In genomic region chr1:18271336-18271735, GRCh38 we compare ENCODE assay signal across 4 cellular contexts.
TF ChIP-seq lines count a peak whose summit lies in the region.

No MANE protein-coding gene starts in this region.

TF ChIP-seq in HepG2, 621 proteins besides CTCF, POLR2A, EP300 and RAD21:
- no peak for TF ChIP-seq THAP11 (CRISPR knock-in tag; IDR thresholded peaks at IDR 0.05)
- TF ChIP-seq MAFF (IDR thresholded peaks at IDR 0.05; ENCODE audit: low read depth, low read length): peak; percentile 56
- peak; percentile 55 to 83; a peak in 3 of 4 replicates for TF ChIP-seq MAFK (conservative IDR thresholded peaks at IDR 0.05 in 1 of 2, IDR thresholded peaks at IDR 0.05 in 1 of 2; ENCODE audit: low read length in 2 of 2)
TF ChIP-seq in HepG2: peak in this region for 2.

TF ChIP-seq in A549, 52 proteins besides CTCF, POLR2A, EP300 and RAD21:
- TF ChIP-seq HES2 (IDR thresholded peaks at IDR 0.05): no peak
- TF ChIP-seq MAFK (IDR thresholded peaks at IDR 0.05; ENCODE audit: partially characterized antibody): peak; percentile 25
TF ChIP-seq in A549: peak in this region for 1.

TF ChIP-seq in IMR-90, 13 proteins besides CTCF, POLR2A, EP300 and RAD21:
- TF ChIP-seq MAFK (IDR thresholded peaks at IDR 0.05; ENCODE audit: low read depth, low read length): peak; percentile 60
- TF ChIP-seq MXI1 (IDR thresholded peaks at IDR 0.05; ENCODE audit: borderline replicate concordance, low read depth, low read length): no peak

TF ChIP-seq in K562, 482 proteins besides CTCF, POLR2A, EP300 and RAD21:
- TF ChIP-seq NBN (IDR thresholded peaks at IDR 0.05; ENCODE audit: low read depth) (no peak), RFX7 (CRISPR knock-in tag; IDR thresholded peaks at IDR 0.05) (no peak), POLR2H (tag; IDR thresholded peaks at IDR 0.05; ENCODE audit: low read depth) (no peak), ZNF583 (CRISPR knock-in tag; IDR thresholded peaks at IDR 0.05) (no peak), RBM14 (IDR thresholded peaks at IDR 0.05; ENCODE audit: borderline replicate concordance, insufficient read depth, low read depth, low read length) (no peak), ZNF263 (CRISPR knock-in tag; IDR thresholded peaks at IDR 0.05; ENCODE audit: borderline replicate concordance) (no peak), ZNF316 (IDR thresholded peaks at IDR 0.05) (peak; percentile 52; the same call in 1 of the 2 replicates), C11orf30 (IDR thresholded peaks at IDR 0.05; ENCODE audit: low read depth) (peak; percentile 30; the same call in 1 of the 2 replicates), STAG1 (CRISPR knock-in tag; IDR thresholded peaks at IDR 0.05; ENCODE audit: borderline replicate concordance) (no peak), CC2D1A (IDR thresholded peaks at IDR 0.05) (no peak), POU5F1 (IDR thresholded peaks at IDR 0.05; ENCODE audit: borderline replicate concordance, low read depth, low read length, partially characterized antibody) (no peak), MAFF (IDR thresholded peaks at IDR 0.05; ENCODE audit: low read length) (peak; percentile 42; the same call in 1 of the 2 replicates), MAFK (IDR thresholded peaks at IDR 0.05; ENCODE audit: low read length) (peak; percentile 31; the same call in 1 of the 2 replicates), MAFG (tag; conservative IDR thresholded peaks at IDR 0.05) (peak; percentile 32; the same call in 1 of the 2 replicates), UBTF (IDR thresholded peaks at IDR 0.05; ENCODE audit: borderline replicate concordance in 1 of 2, low read depth in 2 of 2, low read length in 2 of 2) (no peak), MTA1 (IDR thresholded peaks at IDR 0.05; ENCODE audit: borderline replicate concordance) (no peak)
- TF ChIP-seq, protein P1, sequence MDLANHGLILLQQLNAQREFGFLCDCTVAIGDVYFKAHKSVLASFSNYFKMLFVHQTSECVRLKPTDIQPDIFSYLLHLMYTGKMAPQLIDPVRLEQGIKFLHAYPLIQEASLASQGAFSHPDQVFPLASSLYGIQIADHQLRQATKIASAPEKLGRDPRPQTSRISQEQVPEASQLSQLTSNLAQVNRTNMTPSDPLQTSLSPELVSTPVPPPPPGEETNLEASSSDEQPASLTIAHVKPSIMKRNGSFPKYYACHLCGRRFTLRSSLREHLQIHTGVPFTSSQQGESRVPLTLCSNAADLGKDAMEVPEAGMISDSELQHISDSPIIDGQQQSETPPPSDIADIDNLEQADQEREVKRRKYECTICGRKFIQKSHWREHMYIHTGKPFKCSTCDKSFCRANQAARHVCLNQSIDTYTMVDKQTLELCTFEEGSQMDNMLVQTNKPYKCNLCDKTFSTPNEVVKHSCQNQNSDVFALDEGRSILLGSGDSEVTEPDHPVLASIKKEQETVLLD (IDR thresholded peaks at IDR 0.05): no peak
- TF ChIP-seq, protein P2, sequence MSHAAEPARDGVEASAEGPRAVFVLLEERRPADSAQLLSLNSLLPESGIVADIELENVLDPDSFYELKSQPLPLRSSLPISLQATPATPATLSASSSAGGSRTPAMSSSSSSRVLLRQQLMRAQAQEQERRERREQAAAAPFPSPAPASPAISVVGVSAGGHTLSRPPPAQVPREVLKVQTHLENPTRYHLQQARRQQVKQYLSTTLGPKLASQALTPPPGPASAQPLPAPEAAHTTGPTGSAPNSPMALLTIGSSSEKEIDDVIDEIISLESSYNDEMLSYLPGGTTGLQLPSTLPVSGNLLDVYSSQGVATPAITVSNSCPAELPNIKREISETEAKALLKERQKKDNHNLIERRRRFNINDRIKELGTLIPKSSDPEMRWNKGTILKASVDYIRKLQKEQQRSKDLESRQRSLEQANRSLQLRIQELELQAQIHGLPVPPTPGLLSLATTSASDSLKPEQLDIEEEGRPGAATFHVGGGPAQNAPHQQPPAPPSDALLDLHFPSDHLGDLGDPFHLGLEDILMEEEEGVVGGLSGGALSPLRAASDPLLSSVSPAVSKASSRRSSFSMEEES (CRISPR knock-in tag; IDR thresholded peaks at IDR 0.05): no peak
- TF ChIP-seq, protein P3, sequence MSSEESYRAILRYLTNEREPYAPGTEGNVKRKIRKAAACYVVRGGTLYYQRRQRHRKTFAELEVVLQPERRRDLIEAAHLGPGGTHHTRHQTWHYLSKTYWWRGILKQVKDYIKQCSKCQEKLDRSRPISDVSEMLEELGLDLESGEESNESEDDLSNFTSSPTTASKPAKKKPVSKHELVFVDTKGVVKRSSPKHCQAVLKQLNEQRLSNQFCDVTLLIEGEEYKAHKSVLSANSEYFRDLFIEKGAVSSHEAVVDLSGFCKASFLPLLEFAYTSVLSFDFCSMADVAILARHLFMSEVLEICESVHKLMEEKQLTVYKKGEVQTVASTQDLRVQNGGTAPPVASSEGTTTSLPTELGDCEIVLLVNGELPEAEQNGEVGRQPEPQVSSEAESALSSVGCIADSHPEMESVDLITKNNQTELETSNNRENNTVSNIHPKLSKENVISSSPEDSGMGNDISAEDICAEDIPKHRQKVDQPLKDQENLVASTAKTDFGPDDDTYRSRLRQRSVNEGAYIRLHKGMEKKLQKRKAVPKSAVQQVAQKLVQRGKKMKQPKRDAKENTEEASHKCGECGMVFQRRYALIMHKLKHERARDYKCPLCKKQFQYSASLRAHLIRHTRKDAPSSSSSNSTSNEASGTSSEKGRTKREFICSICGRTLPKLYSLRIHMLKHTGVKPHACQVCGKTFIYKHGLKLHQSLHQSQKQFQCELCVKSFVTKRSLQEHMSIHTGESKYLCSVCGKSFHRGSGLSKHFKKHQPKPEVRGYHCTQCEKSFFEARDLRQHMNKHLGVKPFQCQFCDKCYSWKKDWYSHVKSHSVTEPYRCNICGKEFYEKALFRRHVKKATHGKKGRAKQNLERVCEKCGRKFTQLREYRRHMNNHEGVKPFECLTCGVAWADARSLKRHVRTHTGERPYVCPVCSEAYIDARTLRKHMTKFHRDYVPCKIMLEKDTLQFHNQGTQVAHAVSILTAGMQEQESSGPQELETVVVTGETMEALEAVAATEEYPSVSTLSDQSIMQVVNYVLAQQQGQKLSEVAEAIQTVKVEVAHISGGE (CRISPR knock-in tag; IDR thresholded peaks at IDR 0.05): no peak
